Comparison of ENCODE assay signal across 23 cellular contexts in genomic region chr3:13335062-13335461, GRCh38.
DNase-seq lines count a peak whose midpoint lies in the region; ATAC-seq and TF ChIP-seq lines count a peak whose summit lies in the region.
"Had no signal": no experiment of that assay in that cellular context is flagged by ENCODE, and none has a peak within 500 bp of the region (broad histone marks: within the 10 kb centered on the region; RNA-seq: fewer than 3 reads in every experiment).

No MANE protein-coding gene starts in this region.

- CTCF ChIA-PET in IMR-90 (lab: Yijun Ruan, JAX), result no interaction called here

- H2AK9ac ChIP-seq in IMR-90 (replicated peaks; ENCODE audit: low read depth, low read length, poor library complexity), result no peak overlapping the region

- no peak for TF ChIP-seq POLR2A in IMR-90 (IDR thresholded peaks at IDR 0.05; ENCODE audit: low read depth, low read length)
- TF ChIP-seq POLR2A in vagina (IDR thresholded peaks at IDR 0.05), result no peak

- H3K79me2 ChIP-seq in SU-DHL-6 (ENCODE audit: insufficient read depth, low read length), result peaks cover 6% of the 10 kb centered on the region; the same call in 1 of the 2 replicates

- H3K9ac ChIP-seq in IMR-90 (ENCODE audit: low read depth, low read length), result no peak overlapping the region
- H3K9ac ChIP-seq in SU-DHL-6 (ENCODE audit: low read length), result no peak overlapping the region

- H2BK20ac ChIP-seq in IMR-90 (ENCODE audit: low read depth, low read length), result no peak overlapping the region

- no peak overlapping the region for H2BK120ac ChIP-seq in IMR-90 (ENCODE audit: low read depth, low read length)

- H3K4me3 ChIP-seq in right cardiac atrium (ENCODE audit: low read length) (no peak overlapping the region), IMR-90 (ENCODE audit: insufficient read depth, low read depth, low read length) (no peak overlapping the region), SU-DHL-6 (ENCODE audit: insufficient read depth, low read length, poor library complexity, severe bottlenecking) (no peak overlapping the region), vagina (no peak overlapping the region)
- H3K4me3 ChIP-seq: left lung, pancreas, PC-9 had no signal

- dilution Hi-C loops in IMR-90 (cut with HindIII; ENCODE audit: low sequenced_read_pairs, unreplicated experiment), result no loop called here

- no peak overlapping the region for H4K91ac ChIP-seq in IMR-90 (ENCODE audit: insufficient read depth, low read depth, low read length)

- no peak overlapping the region for H4K8ac ChIP-seq in IMR-90 (ENCODE audit: low read depth in 2 of 2, low read length in 2 of 2)

- peak overlapping the region; percentile 21 for H2AFZ ChIP-seq in IMR-90 (replicated peaks; ENCODE audit: low read length, poor library complexity)
- H2AFZ ChIP-seq in SU-DHL-6 (ENCODE audit: low read depth, low read length, severe bottlenecking), result no peak overlapping the region
- H2AFZ ChIP-seq: PC-9 had no signal

- H3K4me2 ChIP-seq in IMR-90 (ENCODE audit: low read depth, low read length) (no peak overlapping the region), SU-DHL-6 (ENCODE audit: low read depth, low read length, poor library complexity, severe bottlenecking) (no peak overlapping the region)
- H3K4me2 ChIP-seq: PC-9 had no signal

- H3K18ac ChIP-seq in IMR-90 (ENCODE audit: low read depth, low read length), result no peak overlapping the region

- H4K5ac ChIP-seq in IMR-90 (ENCODE audit: low read depth, low read length), result no peak overlapping the region

- BruUV-seq in IMR-90 (replicated peaks; lab: Mats Ljungman, UMichigan), result no TSS peak

- no peak for ATAC-seq in Right ventricle myocardium inferior
- ATAC-seq in right cardiac atrium, result no peak
- ATAC-seq in IMR-90 (ENCODE audit: low read depth), result no peak
- ATAC-seq: left lung, pancreas, SK-N-SH treated with all-trans-retinoic acid at 6 μM for 48 hours had no signal

- no peak overlapping the region for H2BK5ac ChIP-seq in IMR-90 (ENCODE audit: low read depth, low read length, poor library complexity, severe bottlenecking)

- intact Hi-C loops in Right ventricle myocardium inferior (cut with DNase I), result no loop called here
- intact Hi-C loops in right cardiac atrium (cut with DNase I), result no loop called here
- intact Hi-C loops in IMR-90 (cut with micrococcal nuclease), result no loop called here
- intact Hi-C loops in vagina (cut with DNase I), result no loop called here

- H3K23ac ChIP-seq in IMR-90 (ENCODE audit: low read depth, low read length), result no peak overlapping the region

- no peak overlapping the region for H3K56ac ChIP-seq in IMR-90 (ENCODE audit: extremely low read depth, insufficient read depth, low read length)

- no peaks in the 10 kb centered on the region for H3K79me1 ChIP-seq in IMR-90 (ENCODE audit: low read depth in 1 of 2, low read length in 2 of 2)

- H2AK5ac ChIP-seq in IMR-90 (ENCODE audit: low read depth, low read length), result no peak overlapping the region

- H3K14ac ChIP-seq in IMR-90 (replicated peaks; ENCODE audit: low read depth, low read length), result no peak overlapping the region

- H3K27ac ChIP-seq in right cardiac atrium (ENCODE audit: low read length) (no peak overlapping the region), IMR-90 (ENCODE audit: insufficient read depth, low read length) (no peak overlapping the region), SU-DHL-6 (ENCODE audit: low read depth, low read length) (peak overlapping the region; percentile 95), vagina (no peak overlapping the region)
- H3K27ac ChIP-seq: HL-60, left lung, pancreas, PC-9 had no signal

- H3K36me3 ChIP-seq in IMR-90 (ENCODE audit: control insufficient read depth, insufficient read depth, low read length) (no peaks in the 10 kb centered on the region), SU-DHL-6 (ENCODE audit: low read length) (peaks cover 19% of the 10 kb centered on the region), vagina (no peaks in the 10 kb centered on the region)

- POLR2A ChIA-PET in IMR-90 (lab: Charles Lee; ENCODE audit: unreplicated experiment), result no interaction called here

- no peaks in the 10 kb centered on the region for H3K4me1 ChIP-seq in right cardiac atrium (ENCODE audit: control insufficient read depth, insufficient read depth, low read length)
- H3K4me1 ChIP-seq in IMR-90 (ENCODE audit: control insufficient read depth, insufficient read depth, low read length), result no peaks in the 10 kb centered on the region
- no peaks in the 10 kb centered on the region for H3K4me1 ChIP-seq in vagina
- H3K4me1 ChIP-seq: left lung had no signal

- no peak for TF ChIP-seq RAD21 in IMR-90 (IDR thresholded peaks at IDR 0.05; ENCODE audit: low read length)

- H3K9me3 ChIP-seq in right cardiac atrium (ENCODE audit: control insufficient read depth, low read length) (no peaks in the 10 kb centered on the region), IMR-90 (ENCODE audit: control insufficient read depth, insufficient read depth, low read length) (no peaks in the 10 kb centered on the region), SU-DHL-6 (ENCODE audit: insufficient read depth, low read length) (no peaks in the 10 kb centered on the region), vagina (no peaks in the 10 kb centered on the region)
- H3K9me3 ChIP-seq: left lung, pancreas had no signal

- TF ChIP-seq CTCF in IMR-90 (conservative IDR thresholded peaks at IDR 0.05; ENCODE audit: low read depth, low read length) (no peak), SU-DHL-6 (IDR thresholded peaks at IDR 0.05; ENCODE audit: insufficient read depth, low read length, poor library complexity, severe bottlenecking) (no peak), vagina (IDR thresholded peaks at IDR 0.05) (no peak)

- in situ Hi-C loops in IMR-90 (cut with MboI; ENCODE audit: low sequenced_read_pairs), result no loop called here

- H4K20me1 ChIP-seq in IMR-90 (ENCODE audit: insufficient read depth, low read length) (no peaks in the 10 kb centered on the region), SU-DHL-6 (ENCODE audit: low read depth, low read length) (no peaks in the 10 kb centered on the region)

- DNase-seq in Right ventricle myocardium inferior (ENCODE audit: missing footprints) (peak; percentile 54), right cardiac atrium (no peak), IMR-90 (no peak), NCI-H1436 (lab: John Stamatoyannopoulos, UW) (no peak), vagina (ENCODE audit: extremely low spot score in 2 of 2) (no peak), HK-2 (ENCODE audit: unreplicated experiment) (no peak)
- DNase-seq: activated CD4-positive, alpha-beta T cell treated with anti-CD3 and anti-CD28 coated beads for 1 hour; activated gamma-delta T cell treated with Interleukin-2 at 50 U/mL for 16 hours; C1 segment of cervical spinal cord; central memory CD4-positive, alpha-beta T cell; dermis blood vessel endothelial cell; DMS79; endodermal cell; GF-D8; left lung; mesendoderm; NCI-H1436 treated with DMSO at 0.1 percent for 48 hours; PC-9; stimulated activated naive CD4-positive, alpha-beta T cell had no signal

- H3K27me3 ChIP-seq in right cardiac atrium (ENCODE audit: control insufficient read depth, insufficient read depth) (no peaks in the 10 kb centered on the region), IMR-90 (ENCODE audit: control insufficient read depth, insufficient read depth, low read length) (peaks cover 35% of the 10 kb centered on the region), SU-DHL-6 (ENCODE audit: low read length) (no peaks in the 10 kb centered on the region), vagina (no peaks in the 10 kb centered on the region)
- H3K27me3 ChIP-seq: left lung, pancreas had no signal

- no peak overlapping the region for H3K4ac ChIP-seq in IMR-90 (ENCODE audit: low read depth, low read length)

- H2BK15ac ChIP-seq in IMR-90 (ENCODE audit: low read depth, low read length), result no peak overlapping the region

- 56% methylated on average over 6 of the region's 6 CpGs for WGBS in right cardiac atrium
- 17% methylated on average over 3 of the region's 6 CpGs; no CpG with 5 or more reads in 1 of the 2 experiments for WGBS in IMR-90 (ENCODE audit: extremely low coverage in 2 of 2, insufficient read length in 1 of 2), 2 experiments

- H3K9me2 ChIP-seq in SU-DHL-6 (replicated peaks; ENCODE audit: insufficient read depth, low read length), result no peaks in the 10 kb centered on the region

- no peaks in the 10 kb centered on the region for H3K9me1 ChIP-seq in IMR-90 (ENCODE audit: insufficient read depth, low read length)

- H3F3A ChIP-seq in SU-DHL-6 (ENCODE audit: insufficient read depth), result peaks cover 31% of the 10 kb centered on the region

TF ChIP-seq in IMR-90, 13 proteins besides CTCF, POLR2A, EP300 and RAD21 (continues in another document):
- TF ChIP-seq CEBPB (IDR thresholded peaks at IDR 0.05; ENCODE audit: low read depth, low read length) (no peak), FOS (IDR thresholded peaks at IDR 0.05; ENCODE audit: low read depth, low read length) (no peak), CHD1 (IDR thresholded peaks at IDR 0.05; ENCODE audit: low read depth, low read length) (no peak), MAZ (IDR thresholded peaks at IDR 0.05; ENCODE audit: borderline replicate concordance, low read depth, low read length) (no peak), MAFK (IDR thresholded peaks at IDR 0.05; ENCODE audit: low read depth, low read length) (no peak), RFX5 (IDR thresholded peaks at IDR 0.05; ENCODE audit: low read depth, low read length) (no peak), BHLHE40 (IDR thresholded peaks at IDR 0.05; ENCODE audit: low read depth, low read length) (no peak), NFE2L2 (IDR thresholded peaks at IDR 0.05; ENCODE audit: low read depth, low read length) (no peak), RCOR1 (IDR thresholded peaks at IDR 0.05; ENCODE audit: insufficient replicate concordance, low read length) (no peak), SMC3 (IDR thresholded peaks at IDR 0.05; ENCODE audit: low read depth, low read length) (no peak)
- TF ChIP-seq, protein P1, sequence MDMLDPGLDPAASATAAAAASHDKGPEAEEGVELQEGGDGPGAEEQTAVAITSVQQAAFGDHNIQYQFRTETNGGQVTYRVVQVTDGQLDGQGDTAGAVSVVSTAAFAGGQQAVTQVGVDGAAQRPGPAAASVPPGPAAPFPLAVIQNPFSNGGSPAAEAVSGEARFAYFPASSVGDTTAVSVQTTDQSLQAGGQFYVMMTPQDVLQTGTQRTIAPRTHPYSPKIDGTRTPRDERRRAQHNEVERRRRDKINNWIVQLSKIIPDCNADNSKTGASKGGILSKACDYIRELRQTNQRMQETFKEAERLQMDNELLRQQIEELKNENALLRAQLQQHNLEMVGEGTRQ (IDR thresholded peaks at IDR 0.05; ENCODE audit: low read depth, low read length), result no peak
- TF ChIP-seq, protein P2, sequence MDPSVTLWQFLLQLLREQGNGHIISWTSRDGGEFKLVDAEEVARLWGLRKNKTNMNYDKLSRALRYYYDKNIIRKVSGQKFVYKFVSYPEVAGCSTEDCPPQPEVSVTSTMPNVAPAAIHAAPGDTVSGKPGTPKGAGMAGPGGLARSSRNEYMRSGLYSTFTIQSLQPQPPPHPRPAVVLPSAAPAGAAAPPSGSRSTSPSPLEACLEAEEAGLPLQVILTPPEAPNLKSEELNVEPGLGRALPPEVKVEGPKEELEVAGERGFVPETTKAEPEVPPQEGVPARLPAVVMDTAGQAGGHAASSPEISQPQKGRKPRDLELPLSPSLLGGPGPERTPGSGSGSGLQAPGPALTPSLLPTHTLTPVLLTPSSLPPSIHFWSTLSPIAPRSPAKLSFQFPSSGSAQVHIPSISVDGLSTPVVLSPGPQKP (IDR thresholded peaks at IDR 0.05; ENCODE audit: borderline replicate concordance, low read depth, low read length), result no peak
